Comparison of ENCODE assay signal across 8 cellular contexts in genomic region chr17:17680477-17681186, GRCh38. TPM values are rescaled to one million over a fixed set of nuclear protein-coding genes. Genes with fewer than 3 reads are reported as not detected.
A peak's percentile ranks its signal among the peaks of the same experiment; 100 is the strongest.
DNase-seq lines count a peak whose midpoint lies in the region; ATAC-seq and TF ChIP-seq lines count a peak whose summit lies in the region.

No MANE protein-coding gene starts in this region.

- peaks cover 41% of the 10 kb centered on the region for H3K79me2 ChIP-seq in DOHH2 (ENCODE audit: control insufficient read depth, low read length)
- H3K79me2 ChIP-seq in OCI-LY7 (ENCODE audit: insufficient read depth, low read depth, low read length): peaks cover 38% of the 10 kb centered on the region
- peaks cover 21% of the 10 kb centered on the region for H3K79me2 ChIP-seq in parathyroid adenoma

- intact Hi-C loops in OCI-LY7 (cut with micrococcal nuclease; ENCODE audit: unreplicated experiment): loop anchor here (1.0 to 2.0 kb wide), 4 partner anchors 104 to 352 kb away; no protein-coding TSS in a partner anchor
- intact Hi-C loops in posterior vena cava (cut with DNase I): loop anchor here (2.0 to 10.0 kb wide), 6 partner anchors 42 to 354 kb away; partner anchors contain the start of genes ATPAF2 (in 1 of the 2) and GID4 (in 1 of the 2)

- H3K4me3 ChIP-seq in DOHH2 (ENCODE audit: low read length): peak overlapping the region; percentile 75
- peak overlapping the region; percentile 92 for H3K4me3 ChIP-seq in OCI-LY7 (ENCODE audit: low read depth, low read length, poor library complexity, severe bottlenecking)
- no peak overlapping the region for H3K4me3 ChIP-seq in endocrine pancreas (ENCODE audit: control insufficient read depth, insufficient read depth, low read length)
- H3K4me3 ChIP-seq in parathyroid adenoma (ENCODE audit: low read depth, low read length): peak overlapping the region; percentile 42

- H3K4me2 ChIP-seq in DOHH2 (ENCODE audit: low read length) (peak overlapping the region; percentile 43), OCI-LY7 (ENCODE audit: low read length) (peak overlapping the region; percentile 61), parathyroid adenoma (ENCODE audit: low read length) (peak overlapping the region; percentile 70)

- H3K9me3 ChIP-seq in DOHH2 (ENCODE audit: control insufficient read depth, insufficient read depth, low read length): no peaks in the 10 kb centered on the region
- no peaks in the 10 kb centered on the region for H3K9me3 ChIP-seq in OCI-LY7 (ENCODE audit: low read length)
- no peaks in the 10 kb centered on the region for H3K9me3 ChIP-seq in endocrine pancreas (ENCODE audit: control insufficient read depth, low read length)
- no peaks in the 10 kb centered on the region for H3K9me3 ChIP-seq in parathyroid adenoma (ENCODE audit: control insufficient read depth, low read length)

- TF ChIP-seq CTCF in DOHH2 (IDR thresholded peaks at IDR 0.05; ENCODE audit: low read depth, low read length, poor library complexity, severe bottlenecking) (no peak), OCI-LY7 (conservative IDR thresholded peaks at IDR 0.05; ENCODE audit: low read length) (no peak; the same call in 1 of the 2 replicates), parathyroid adenoma (IDR thresholded peaks at IDR 0.05) (peak; percentile 48)

- H4K20me1 ChIP-seq in DOHH2 (ENCODE audit: control insufficient read depth, insufficient read depth, low read depth, low read length) (peaks cover 14% of the 10 kb centered on the region), OCI-LY7 (ENCODE audit: insufficient read depth, low read length) (no peaks in the 10 kb centered on the region; the same call in 1 of the 2 replicates)

- BruUV-seq in OCI-LY7 (replicated peaks; lab: Mats Ljungman, UMichigan): no TSS peak

- H3K9me2 ChIP-seq in DOHH2 (replicated peaks; ENCODE audit: control insufficient read depth, low read length) (no peaks in the 10 kb centered on the region), OCI-LY7 (ENCODE audit: insufficient read depth, low read length) (no peaks in the 10 kb centered on the region)

- H3K36me3 ChIP-seq in DOHH2 (ENCODE audit: control insufficient read depth, low read length) (peaks cover 26% of the 10 kb centered on the region), OCI-LY7 (ENCODE audit: insufficient read depth, low read length) (peaks cover 16% of the 10 kb centered on the region; the same call in 1 of the 2 replicates), endocrine pancreas (ENCODE audit: control insufficient read depth, insufficient read depth, low read length) (no peaks in the 10 kb centered on the region), parathyroid adenoma (ENCODE audit: control insufficient read depth, insufficient read depth, low read length) (no peaks in the 10 kb centered on the region)

- H3K9ac ChIP-seq in endocrine pancreas (ENCODE audit: control insufficient read depth, insufficient read depth, low read length) (peak overlapping the region; percentile 61), parathyroid adenoma (no peak overlapping the region)

- POLR2A ChIA-PET in OCI-LY7 (lab: Charles Lee): interaction anchor here (0.8 to 1.3 kb wide), 3 partner anchors 8 to 74 kb away, joined by 3 to 4 read pairs (median 3); no protein-coding TSS in a partner anchor

- no peak overlapping the region for H3K27ac ChIP-seq in DOHH2 (ENCODE audit: low read depth, low read length)
- no peak overlapping the region for H3K27ac ChIP-seq in OCI-LY7 (ENCODE audit: low read depth, low read length, poor library complexity, severe bottlenecking)
- H3K27ac ChIP-seq in parathyroid adenoma: peak overlapping the region; percentile 53

- no peak for ATAC-seq in HG02870 (IDR thresholded peaks at IDR 0.05; ENCODE audit: unreplicated experiment)

- H3K27me3 ChIP-seq in DOHH2 (ENCODE audit: control insufficient read depth, low read length) (no peaks in the 10 kb centered on the region), endocrine pancreas (ENCODE audit: control insufficient read depth, insufficient read depth, low read length) (no peaks in the 10 kb centered on the region), parathyroid adenoma (ENCODE audit: control insufficient read depth, insufficient read depth, low read length) (no peaks in the 10 kb centered on the region)

- CTCF ChIA-PET in OCI-LY7 (lab: Charles Lee; ENCODE audit: unreplicated experiment): no interaction called here

- H3F3A ChIP-seq in DOHH2 (ENCODE audit: control insufficient read depth, insufficient read depth): no peaks in the 10 kb centered on the region; the same call in 1 of the 2 replicates

- DNase-seq in OCI-LY7 (ENCODE audit: low spot score): no peak
- DNase-seq in posterior vena cava (ENCODE audit: low spot score): no peak
- DNase-seq in superior temporal gyrus (ENCODE audit: extremely low spot score): no peak
- DNase-seq in DMS153 (lab: John Stamatoyannopoulos, UW): no peak

- peak overlapping the region; percentile 66; the same call in 1 of the 2 replicates for H2AFZ ChIP-seq in OCI-LY7 (ENCODE audit: low read length)
- H2AFZ ChIP-seq in parathyroid adenoma: peak overlapping the region; percentile 75

- peaks cover 53% of the 10 kb centered on the region for H3K4me1 ChIP-seq in DOHH2 (ENCODE audit: control insufficient read depth, low read length)
- peaks cover 53% of the 10 kb centered on the region for H3K4me1 ChIP-seq in OCI-LY7 (ENCODE audit: insufficient read depth, low read length, poor library complexity, severe bottlenecking)
- H3K4me1 ChIP-seq in endocrine pancreas (ENCODE audit: control insufficient read depth, insufficient read depth, low read length): peaks cover 10% of the 10 kb centered on the region
- H3K4me1 ChIP-seq in parathyroid adenoma: peaks cover 29% of the 10 kb centered on the region

RNA-seq across cellular contexts. Expression of gene RAI1, which starts 0.6 kb away (rescaled TPM):
- total RNA-seq in OCI-LY7 (2014; rRNA removed; shearing (Covaris generic)): 17.1 and 20.1 TPM in 2 replicates
- 49.4 and 54.3 TPM in 2 replicates for total RNA-seq in OCI-LY7 (2022)
- 10 to 100 TPM; 25.6 to 36.5 TPM for total RNA-seq in posterior vena cava
